Comparison of ENCODE assay signal across 8 cellular contexts in the genomic region with DNA sequence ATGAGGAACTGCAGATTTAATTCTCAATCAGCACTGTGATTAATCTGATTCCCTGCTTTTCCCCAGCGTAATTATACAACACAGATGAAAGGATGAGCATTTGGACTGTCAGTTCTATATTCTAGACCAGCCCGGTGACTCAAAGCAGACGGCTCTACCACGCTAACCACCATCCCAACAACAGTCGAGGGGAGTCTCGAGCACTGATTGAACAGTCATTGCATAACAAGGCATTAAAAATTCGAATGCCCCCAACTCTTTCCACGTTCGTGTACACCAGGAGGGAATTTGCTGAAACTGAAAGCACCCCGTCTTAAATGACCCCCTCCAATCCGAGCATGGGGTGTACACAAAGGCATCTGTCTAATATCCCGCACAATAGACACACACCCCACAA. TPM values are rescaled to one million over a fixed set of nuclear protein-coding genes. Genes with fewer than 3 reads are reported as not detected.
DNase-seq lines count a peak whose midpoint lies in the region; ATAC-seq and TF ChIP-seq lines count a peak whose summit lies in the region.

No MANE protein-coding gene starts in this region.

- H3K4me1 ChIP-seq in Panc1 (ENCODE audit: control insufficient read depth, insufficient read depth, low read length) = no peaks in the 10 kb centered on the region; the same call in 1 of the 2 replicates
- H3K4me1 ChIP-seq in body of pancreas = no peaks in the 10 kb centered on the region
- H3K4me1 ChIP-seq in lower lobe of right lung = peaks cover 4% of the 10 kb centered on the region
- H3K4me1 ChIP-seq in stomach smooth muscle (ENCODE audit: control insufficient read depth, insufficient read depth, low read length) = no peaks in the 10 kb centered on the region

- WGBS in body of pancreas, 2 donors = 0% methylated on average over 9 to 12 of the region's 12 CpGs

- BruUV-seq in Panc1 (replicated peaks; lab: Mats Ljungman, UMichigan) = no TSS peak

- no peaks in the 10 kb centered on the region for H3K36me3 ChIP-seq in Panc1 (ENCODE audit: control insufficient read depth, insufficient read depth, low read length)
- no peaks in the 10 kb centered on the region for H3K36me3 ChIP-seq in body of pancreas (replicated peaks in 1 of 2; ENCODE audit: insufficient read depth in 1 of 2, low read depth in 2 of 2)
- no peaks in the 10 kb centered on the region for H3K36me3 ChIP-seq in lower lobe of right lung
- H3K36me3 ChIP-seq in stomach smooth muscle (ENCODE audit: control insufficient read depth in 2 of 2, insufficient read depth in 2 of 2, low read length in 2 of 2) = no peaks in the 10 kb centered on the region

- H3K4me3 ChIP-seq in GM12864 (ENCODE audit: low read depth, low read length) (peak overlapping the region; percentile 73), Panc1 (ENCODE audit: low read depth in 2 of 2, low read length in 2 of 2) (peak overlapping the region; percentile 60 to 71), body of pancreas (peak overlapping the region in 1 of 2 donors; percentile 41), lower lobe of right lung (peak overlapping the region; percentile 64), stomach smooth muscle (ENCODE audit: low read length in 2 of 2) (peak overlapping the region; percentile 76 to 78)

- TF ChIP-seq POLR2A in body of pancreas (IDR thresholded peaks at IDR 0.05) = no peak

- H3K27ac ChIP-seq in Panc1 (ENCODE audit: low read length) (peak overlapping the region; percentile 51), body of pancreas (peak overlapping the region in 3 of 4 donors; percentile 55 to 88 (median 86)), lower lobe of right lung (peak overlapping the region; percentile 79), stomach smooth muscle (ENCODE audit: low read length) (peak overlapping the region; percentile 47)

- POLR2A ChIA-PET in Panc1 (lab: Charles Lee) = no interaction called here

- in situ Hi-C loops in Panc1 (cut with HindIII; ENCODE audit: low pct_unique_long_range_greater_than_20kb, low sequenced_read_pairs) = no loop called here

- TF ChIP-seq CTCF in GM12864 (IDR thresholded peaks at IDR 0.05; ENCODE audit: low read depth, low read length, missing control alignments) (no peak), Panc1 (IDR thresholded peaks at IDR 0.05) (no peak), body of pancreas (IDR thresholded peaks at IDR 0.05) (no peak), lower lobe of right lung (IDR thresholded peaks at IDR 0.05) (no peak)

- H3K27me3 ChIP-seq in Panc1 (ENCODE audit: control insufficient read depth, insufficient read depth, low read length) (no peaks in the 10 kb centered on the region), body of pancreas (no peaks in the 10 kb centered on the region), lower lobe of right lung (ENCODE audit: low read depth) (no peaks in the 10 kb centered on the region), stomach smooth muscle (ENCODE audit: control insufficient read depth in 1 of 2, insufficient read depth in 2 of 2, low read length in 2 of 2) (peaks cover 0 to 4% of the 10 kb centered on the region in 2 donors)

- CTCF ChIA-PET in Panc1 (lab: Charles Lee) = no interaction called here

- peak; percentile 17 for DNase-seq in A172 (ENCODE audit: low spot score)
- DNase-seq in GM12864 (ENCODE audit: low read depth) = no peak
- DNase-seq in Panc1 (ENCODE audit: low read depth, low spot score) = no peak
- DNase-seq in body of pancreas = peak in 1 of 4 donors; percentile 3
- no peak for DNase-seq in lower lobe of right lung
- no peak for DNase-seq in NCI-H2196 (lab: John Stamatoyannopoulos, UW; ENCODE audit: unreplicated experiment)

- no peak for ATAC-seq in Panc1
- no peak for ATAC-seq in body of pancreas
- no peak for ATAC-seq in lower lobe of right lung
- no peak for ATAC-seq in HG03095 (IDR thresholded peaks at IDR 0.05; ENCODE audit: unreplicated experiment)

- no peaks in the 10 kb centered on the region for H3K9me3 ChIP-seq in Panc1 (ENCODE audit: control insufficient read depth, insufficient read depth, low read depth, low read length)
- no peaks in the 10 kb centered on the region for H3K9me3 ChIP-seq in body of pancreas
- H3K9me3 ChIP-seq in lower lobe of right lung = no peaks in the 10 kb centered on the region
- H3K9me3 ChIP-seq in stomach smooth muscle (ENCODE audit: control insufficient read depth in 2 of 2, low read length in 2 of 2) = no peaks in the 10 kb centered on the region

- intact Hi-C loops in Panc1 (cut with micrococcal nuclease; ENCODE audit: unreplicated experiment) = no loop called here
- intact Hi-C loops in body of pancreas (cut with DNase I) = no loop called here
- intact Hi-C loops in lower lobe of right lung (cut with DNase I) = no loop called here

- H3K9ac ChIP-seq in stomach smooth muscle (ENCODE audit: low read length in 2 of 2) = peak overlapping the region; percentile 50 to 60

RNA-seq across cellular contexts. Expression of a gene that starts 1.2 kb away (rescaled TPM):
- total RNA-seq in A172 (2014; rRNA removed; shearing (Covaris generic)) = 18.3 and 28.6 TPM in 2 replicates
- total RNA-seq in Panc1 (2021; ENCODE audit: unreplicated experiment) (33.5 TPM), body of pancreas (10 to 100 TPM; 22.3 to 27.4 TPM), lower lobe of right lung (38.2 TPM)
- 14.0 TPM for polyA plus RNA-seq in Panc1 (2012; ENCODE audit: insufficient read length)
